30 cellular contexts compared by ENCODE assay signal in genomic region chr12:57626111-57626928, GRCh38. TPM values are rescaled to one million over a fixed set of nuclear protein-coding genes. Genes with fewer than 3 reads are reported as not detected.
DNase-seq lines count a peak whose midpoint lies in the region; ATAC-seq, FAIRE-seq and TF ChIP-seq lines count a peak whose summit lies in the region.
"Had no signal": no experiment of that assay in that cellular context is flagged by ENCODE, and none has a peak within 500 bp of the region (broad histone marks: within the 10 kb centered on the region; RNA-seq: fewer than 3 reads in every experiment).

No MANE protein-coding gene starts in this region.

- TF ChIP-seq CTCF in kidney (IDR thresholded peaks at IDR 0.05; ENCODE audit: borderline replicate concordance, extremely low read depth, insufficient read depth): no peak
- no peak for TF ChIP-seq CTCF in sigmoid colon (IDR thresholded peaks at IDR 0.05)
- no peak for TF ChIP-seq CTCF in OCI-LY7 (conservative IDR thresholded peaks at IDR 0.05; ENCODE audit: low read length)

- WGBS in sigmoid colon, 2 donors: 27 to 40% methylated on average over 13 of the region's 13 CpGs

- POLR2A ChIA-PET in OCI-LY7 (lab: Charles Lee): no interaction called here

- intact Hi-C loops in kidney (cut with DNase I): no loop called here
- intact Hi-C loops in sigmoid colon (cut with DNase I): no loop called here
- intact Hi-C loops in OCI-LY7 (cut with micrococcal nuclease; ENCODE audit: unreplicated experiment): no loop called here

- no TSS peak for BruUV-seq in OCI-LY7 (replicated peaks; lab: Mats Ljungman, UMichigan)

- H3K4me3 Mint-ChIP-seq in activated CD8-positive, alpha-beta memory T cell treated with anti-CD3 and anti-CD28 coated beads, Interleukin-2, amount 10 ng/mL, durations not matched to agents 7 days and 5 days: no peak overlapping the region
- H3K4me3 Mint-ChIP-seq: activated B cell treated with CpG ODN at 0.5 μM for 24 hours; activated naive CD8-positive, alpha-beta T cell treated with anti-CD3 and anti-CD28 coated beads for 36 hours; activated T-helper 1 cell treated with anti-CD3 and anti-CD28 coated beads, Interleukin-12 subunit alpha, Interleukin-12 subunit beta, Interleukin-2, Interleukin-4 antibody, amounts not matched to agents 30 ng/mL and 10 ng/mL and 1 ng/mL, durations not matched to agents 14 hours and 24 hours and 36 hours had no signal

- H3K27me3 ChIP-seq in SJSA1 (replicated peaks): peaks cover 31% of the 10 kb centered on the region
- peaks cover 0 to 76% (median 16%) of the 10 kb centered on the region in 3 donors for H3K27me3 ChIP-seq in sigmoid colon
- H3K27me3 ChIP-seq: SJCRH30 had no signal

- H3K9me2 ChIP-seq in OCI-LY7 (ENCODE audit: insufficient read depth, low read length): no peaks in the 10 kb centered on the region

- peak; percentile 33 for DNase-seq in activated CD8-positive, alpha-beta memory T cell treated with anti-CD3 and anti-CD28 coated beads, Interleukin-2, amount 10 ng/mL, durations not matched to agents 7 days and 5 days
- DNase-seq in activated CD8-positive, alpha-beta memory T cell treated with anti-CD3 and anti-CD28 coated beads for 24 hours: no peak
- peak; percentile 78 to 97 for DNase-seq in SJSA1 (ENCODE audit: low read depth in 1 of 2, low spot score in 2 of 2)
- DNase-seq in kidney: peak; percentile 65
- peak; percentile 67 for DNase-seq in sigmoid colon
- no peak for DNase-seq in T-helper 1 cell
- DNase-seq in OCI-LY7 (ENCODE audit: low spot score): no peak
- DNase-seq: activated B cell treated with CpG ODN at 0.5 μM for 24 hours; activated CD4-positive, alpha-beta T cell treated with anti-CD3 and anti-CD28 coated beads, Interleukin-2, amount 50 U/mL, for 1 hour; activated naive CD8-positive, alpha-beta T cell treated with anti-CD3 and anti-CD28 coated beads for 36 hours; aorta; effector memory CD4-positive, alpha-beta T cell; HCEC 1CT; IMR-90; MV-4-11; NCI-H1436 treated with DMSO at 0.1 percent for 48 hours; NCI-H446; NCI-H774; stimulated activated CD4-positive, alpha-beta T cell treated with anti-CD3 and anti-CD28 coated beads, Interleukin-12 subunit alpha, Interleukin-12 subunit beta, amount 100 ng/mL, for 4 hours; stimulated activated CD4-positive, alpha-beta T cell treated with anti-CD3 and anti-CD28 coated beads, Interleukin-4, amount 100 ng/mL, for 1 hour had no signal

- H3K36me3 Mint-ChIP-seq in activated CD8-positive, alpha-beta memory T cell treated with anti-CD3 and anti-CD28 coated beads, Interleukin-2, amount 10 ng/mL, durations not matched to agents 7 days and 5 days: no peaks in the 10 kb centered on the region
- H3K36me3 Mint-ChIP-seq: activated naive CD8-positive, alpha-beta T cell treated with anti-CD3 and anti-CD28 coated beads for 36 hours had no signal

- no peak for TF ChIP-seq POLR2A in sigmoid colon (IDR thresholded peaks at IDR 0.05)

- no peaks in the 10 kb centered on the region for H4K20me1 ChIP-seq in OCI-LY7 (ENCODE audit: insufficient read depth, low read length)

- H3K9me3 Mint-ChIP-seq in activated CD8-positive, alpha-beta memory T cell treated with anti-CD3 and anti-CD28 coated beads, Interleukin-2, amount 10 ng/mL, durations not matched to agents 7 days and 5 days (ENCODE audit: low read depth): no peaks in the 10 kb centered on the region
- H3K9me3 Mint-ChIP-seq: activated B cell treated with CpG ODN at 0.5 μM for 24 hours; activated naive CD8-positive, alpha-beta T cell treated with anti-CD3 and anti-CD28 coated beads for 36 hours; activated T-helper 1 cell treated with anti-CD3 and anti-CD28 coated beads, Interleukin-12 subunit alpha, Interleukin-12 subunit beta, Interleukin-2, Interleukin-4 antibody, amounts not matched to agents 30 ng/mL and 10 ng/mL and 1 ng/mL, durations not matched to agents 14 hours and 24 hours and 36 hours had no signal

- no peak for FAIRE-seq in kidney (lab: Jason Lieb, UNC)
- FAIRE-seq: colon, GM12892, keratinocyte had no signal

- no peak for TF ChIP-seq EP300 in sigmoid colon (IDR thresholded peaks at IDR 0.05)

- H2AFZ ChIP-seq in OCI-LY7 (ENCODE audit: low read length): no peak overlapping the region

- peaks cover 94% of the 10 kb centered on the region for H3K27me3 Mint-ChIP-seq in activated CD8-positive, alpha-beta memory T cell treated with anti-CD3 and anti-CD28 coated beads, Interleukin-2, amount 10 ng/mL, durations not matched to agents 7 days and 5 days

- H3K4me3 ChIP-seq in SJSA1 (no peak overlapping the region), kidney (ENCODE audit: low read length in 2 of 2) (no peak overlapping the region), sigmoid colon (no peak overlapping the region), OCI-LY7 (ENCODE audit: low read depth, low read length, poor library complexity, severe bottlenecking) (no peak overlapping the region)
- H3K4me3 ChIP-seq: prostate gland, SJCRH30, tibial nerve had no signal

- no peak overlapping the region for H3K4me2 ChIP-seq in OCI-LY7 (ENCODE audit: low read length)

- no peak for ATAC-seq in activated CD8-positive, alpha-beta memory T cell treated with anti-CD3 and anti-CD28 coated beads, Interleukin-2, amount 10 ng/mL, durations not matched to agents 7 days and 5 days
- ATAC-seq in HG03520 (IDR thresholded peaks at IDR 0.05; ENCODE audit: unreplicated experiment): no peak
- ATAC-seq: sciatic nerve had no signal

- H3K9ac ChIP-seq in kidney (ENCODE audit: low read length in 2 of 2): no peak overlapping the region

- no peak overlapping the region for H3K27ac Mint-ChIP-seq in activated CD8-positive, alpha-beta memory T cell treated with anti-CD3 and anti-CD28 coated beads, Interleukin-2, amount 10 ng/mL, durations not matched to agents 7 days and 5 days
- H3K27ac Mint-ChIP-seq: activated B cell treated with CpG ODN at 0.5 μM for 24 hours; activated naive CD8-positive, alpha-beta T cell treated with anti-CD3 and anti-CD28 coated beads for 36 hours; activated T-helper 1 cell treated with anti-CD3 and anti-CD28 coated beads, Interleukin-12 subunit alpha, Interleukin-12 subunit beta, Interleukin-2, Interleukin-4 antibody, amounts not matched to agents 30 ng/mL and 10 ng/mL and 1 ng/mL, durations not matched to agents 14 hours and 24 hours and 36 hours had no signal

- H3K79me2 ChIP-seq in OCI-LY7 (ENCODE audit: insufficient read depth, low read depth, low read length): no peaks in the 10 kb centered on the region

- H3K4me1 ChIP-seq in SJSA1 (replicated peaks) (peaks cover 15% of the 10 kb centered on the region), kidney (ENCODE audit: control insufficient read depth in 1 of 2, insufficient read depth in 1 of 2, low read depth in 1 of 2, low read length in 2 of 2) (peaks cover 4 to 12% of the 10 kb centered on the region in 2 donors), sigmoid colon (peaks cover 0 to 17% (median 15%) of the 10 kb centered on the region in 4 donors), OCI-LY7 (ENCODE audit: insufficient read depth, low read length, poor library complexity, severe bottlenecking) (no peaks in the 10 kb centered on the region)

- peaks cover 56% of the 10 kb centered on the region for H3K36me3 ChIP-seq in SJSA1
- H3K36me3 ChIP-seq in kidney (ENCODE audit: control insufficient read depth in 1 of 2, insufficient read depth in 2 of 2, low read length in 2 of 2): no peaks in the 10 kb centered on the region
- peaks cover 0 to 22% (median 4%) of the 10 kb centered on the region in 4 donors for H3K36me3 ChIP-seq in sigmoid colon
- H3K36me3 ChIP-seq in OCI-LY7 (ENCODE audit: insufficient read depth, low read length): no peaks in the 10 kb centered on the region
- H3K36me3 ChIP-seq: prostate gland had no signal

- H3K27ac ChIP-seq in SJSA1: no peak overlapping the region
- H3K27ac ChIP-seq in kidney (ENCODE audit: low read depth in 2 of 2, low read length in 2 of 2): no peak overlapping the region
- no peak overlapping the region for H3K27ac ChIP-seq in sigmoid colon
- H3K27ac ChIP-seq in OCI-LY7 (ENCODE audit: low read depth, low read length, poor library complexity, severe bottlenecking): no peak overlapping the region
- H3K27ac ChIP-seq: 22Rv1, prostate gland, SJCRH30, tibial nerve had no signal

- CTCF ChIA-PET in activated CD8-positive, alpha-beta memory T cell treated with anti-CD3 and anti-CD28 coated beads, Interleukin-2, amount 10 ng/mL, durations not matched to agents 7 days and 5 days (lab: Charles Lee): interaction anchor here (1.1 to 5.5 kb wide), 4 partner anchors 11 to 167 kb away, joined by 4 to 46 read pairs (median 8); no protein-coding TSS in a partner anchor
- CTCF ChIA-PET in OCI-LY7 (lab: Charles Lee; ENCODE audit: unreplicated experiment): no interaction called here

- H3K9me3 ChIP-seq in SJSA1 (replicated peaks): peaks cover 4% of the 10 kb centered on the region
- H3K9me3 ChIP-seq in kidney (ENCODE audit: control insufficient read depth in 1 of 2, low read length in 2 of 2): no peaks in the 10 kb centered on the region
- no peaks in the 10 kb centered on the region for H3K9me3 ChIP-seq in sigmoid colon
- H3K9me3 ChIP-seq in OCI-LY7 (ENCODE audit: low read length): no peaks in the 10 kb centered on the region
- H3K9me3 ChIP-seq: prostate gland, SJCRH30, tibial nerve had no signal

- peaks cover 19% of the 10 kb centered on the region for H3K4me1 Mint-ChIP-seq in activated CD8-positive, alpha-beta memory T cell treated with anti-CD3 and anti-CD28 coated beads, Interleukin-2, amount 10 ng/mL, durations not matched to agents 7 days and 5 days

RNA-seq across cellular contexts. Expression of gene B4GALNT1, which starts 6.7 kb away (rescaled TPM):
- 1 to 10 TPM; 2.4 to 8.2 TPM for total RNA-seq in activated CD8-positive, alpha-beta memory T cell treated with anti-CD3 and anti-CD28 coated beads, Interleukin-2, amount 10 ng/mL, durations not matched to agents 7 days and 5 days
- 841 and 950 TPM in 2 replicates for total RNA-seq in SJSA1 (2014; rRNA removed; shearing (Covaris generic))
- total RNA-seq in kidney: 2.0 TPM
- 1.6 TPM for polyA plus RNA-seq in kidney (ENCODE audit: insufficient read depth, low read depth, low replicate concordance)
- total RNA-seq in sigmoid colon: 1 to 10 TPM in 3 of 4 donors, under 1 TPM in 1; 0.99 to 4.4 (median 3.3) TPM
- 1 to 10 TPM in 1 of 3 donors, not detected in 2; 2.7 TPM for polyA plus RNA-seq in sigmoid colon
- total RNA-seq in OCI-LY7 (2014; rRNA removed; shearing (Covaris generic)): 1.1 and 1.2 TPM in 2 replicates
- total RNA-seq in OCI-LY7 (2022): 3.1 and 3.8 TPM in 2 replicates

RNA-seq across cellular contexts. Expression of gene ARHGEF25, which starts 15.1 kb away (rescaled TPM):
- under 1 TPM; 0.70 to 0.84 TPM for total RNA-seq in activated CD8-positive, alpha-beta memory T cell treated with anti-CD3 and anti-CD28 coated beads, Interleukin-2, amount 10 ng/mL, durations not matched to agents 7 days and 5 days
- total RNA-seq in SJSA1 (2014; rRNA removed; shearing (Covaris generic)): 107 and 145 TPM in 2 replicates
- total RNA-seq in kidney (15.0 TPM), sigmoid colon (100 to 1,000 TPM in 3 of 4 donors, 10 to 100 TPM in 1; 99.4 to 140 (median 113) TPM), OCI-LY7 (2022) (not detected in 2 replicates)
- polyA plus RNA-seq in kidney (ENCODE audit: insufficient read depth, low read depth, low replicate concordance) (10.9 TPM), sigmoid colon (10 to 100 TPM in 2 of 3 donors, 1 to 10 TPM in 1; 5.8 to 22.8 (median 18.2) TPM)
- not detected in 2 replicates for total RNA-seq in OCI-LY7 (2014; rRNA removed; shearing (Covaris generic))
- total RNA-seq: activated B cell treated with CpG ODN at 0.5 μM for 24 hours had no signal

RNA-seq across cellular contexts. Expression of gene DTX3, which starts 21.7 kb away (rescaled TPM):
- 10 to 100 TPM; 20.8 to 21.2 TPM for total RNA-seq in activated CD8-positive, alpha-beta memory T cell treated with anti-CD3 and anti-CD28 coated beads, Interleukin-2, amount 10 ng/mL, durations not matched to agents 7 days and 5 days
- 187 and 286 TPM in 2 replicates for total RNA-seq in SJSA1 (2014; rRNA removed; shearing (Covaris generic))
- 34.5 TPM for total RNA-seq in kidney
- 41.2 TPM for polyA plus RNA-seq in kidney (ENCODE audit: insufficient read depth, low read depth, low replicate concordance)
- total RNA-seq in sigmoid colon: 10 to 100 TPM; 42.9 to 68.4 (median 50.7) TPM
- 10 to 100 TPM in 1 of 3 donors, 1 to 10 TPM in 2; 1.2 to 12.5 (median 8.4) TPM for polyA plus RNA-seq in sigmoid colon
- total RNA-seq in OCI-LY7 (2014; rRNA removed; shearing (Covaris generic)): not detected in 2 replicates
- total RNA-seq in OCI-LY7 (2022): 0.11 TPM in 1 of 2 replicates, not detected in the other

RNA-seq across cellular contexts. Expression of gene PIP4K2C, which starts 35.3 kb away (rescaled TPM):
- total RNA-seq in activated CD8-positive, alpha-beta memory T cell treated with anti-CD3 and anti-CD28 coated beads, Interleukin-2, amount 10 ng/mL, durations not matched to agents 7 days and 5 days: 10 to 100 TPM; 21.4 to 22.2 TPM
- 544 and 654 TPM in 2 replicates for total RNA-seq in SJSA1 (2014; rRNA removed; shearing (Covaris generic))
- total RNA-seq in kidney (52.4 TPM), sigmoid colon (10 to 100 TPM; 13.3 to 22.8 (median 18.4) TPM), OCI-LY7 (2022) (14.8 and 15.9 TPM in 2 replicates)
- polyA plus RNA-seq in kidney (ENCODE audit: insufficient read depth, low read depth, low replicate concordance) (43.2 TPM), sigmoid colon (10 to 100 TPM; 21.0 to 30.5 (median 28.6) TPM)
- 9.0 and 14.5 TPM in 2 replicates for total RNA-seq in OCI-LY7 (2014; rRNA removed; shearing (Covaris generic))

Comparison
In these comparisons a context has a peak if more than half of its experiments do, and no peak if none do; other contexts are left out.
1. DNase-seq: peak in activated CD8-positive, alpha-beta memory T cell treated with anti-CD3 and anti-CD28 coated beads, Interleukin-2, amount 10 ng/mL, durations not matched to agents 7 days and 5 days (single experiment), SJSA1 (2 of 2), kidney (single experiment) and sigmoid colon (single experiment); none in activated CD8-positive, alpha-beta memory T cell treated with anti-CD3 and anti-CD28 coated beads for 24 hours (single experiment), T-helper 1 cell (0 of 5) and OCI-LY7 (single experiment).
2. RNA of gene B4GALNT1, which starts 6.7 kb away (total RNA-seq): 841 to 950 TPM in SJSA1; 2.4 to 8.2 TPM in activated CD8-positive, alpha-beta memory T cell treated with anti-CD3 and anti-CD28 coated beads, Interleukin-2, amount 10 ng/mL, durations not matched to agents 7 days and 5 days, 0.99 to 4.4 TPM in sigmoid colon, 1.1 to 3.8 TPM in OCI-LY7 and 2.0 TPM in kidney (single experiment); every median in the first group is over 10 times any median in the second.
3. RNA of gene DTX3, which starts 21.7 kb away (total RNA-seq): 187 to 286 TPM in SJSA1, 42.9 to 68.4 TPM in sigmoid colon, 34.5 TPM in kidney (single experiment) and 20.8 to 21.2 TPM in activated CD8-positive, alpha-beta memory T cell treated with anti-CD3 and anti-CD28 coated beads, Interleukin-2, amount 10 ng/mL, durations not matched to agents 7 days and 5 days; 0.11 TPM in OCI-LY7; every median in the first group is over 10 times any median in the second.